ENCODE assay signal across 11 cellular contexts in genomic region chr13:76383671-76384461, GRCh38.
A peak's percentile ranks its signal among the peaks of the same experiment; 100 is the strongest.
DNase-seq lines count a peak whose midpoint lies in the region; ATAC-seq, FAIRE-seq and TF ChIP-seq lines count a peak whose summit lies in the region.
"Had no signal": no experiment of that assay in that cellular context is flagged by ENCODE, and none has a peak within 500 bp of the region (broad histone marks: within the 10 kb centered on the region; RNA-seq: fewer than 3 reads in every experiment).

No MANE protein-coding gene starts in this region.

- intact Hi-C loops in Right ventricle myocardium superior (cut with DNase I): no loop called here

- H3K27me3 ChIP-seq in right atrium auricular region (no peaks in the 10 kb centered on the region), kidney epithelial cell (ENCODE audit: control insufficient read depth, insufficient read depth, low read length) (no peaks in the 10 kb centered on the region)

- no peak for TF ChIP-seq CTCF in right atrium auricular region (IDR thresholded peaks at IDR 0.05)
- no peak for TF ChIP-seq CTCF in kidney epithelial cell (IDR thresholded peaks at IDR 0.05; ENCODE audit: insufficient read depth, low read length, poor library complexity, severe bottlenecking)

- no peaks in the 10 kb centered on the region for H3K9me3 ChIP-seq in right atrium auricular region

- H3K36me3 ChIP-seq in right atrium auricular region: no peaks in the 10 kb centered on the region
- no peaks in the 10 kb centered on the region for H3K36me3 ChIP-seq in kidney epithelial cell (ENCODE audit: control insufficient read depth, insufficient read depth, low read length)

- H3K4me3 ChIP-seq in right atrium auricular region (no peak overlapping the region), kidney epithelial cell (ENCODE audit: low read depth, low read length) (no peak overlapping the region)

- peak; percentile 41 for ATAC-seq in Right ventricle myocardium superior (ENCODE audit: poor library complexity)
- no peak for ATAC-seq in HG02981 (IDR thresholded peaks at IDR 0.05; ENCODE audit: unreplicated experiment)
- ATAC-seq in GM19328 (IDR thresholded peaks at IDR 0.05; ENCODE audit: unreplicated experiment): no peak
- ATAC-seq: activated CD4-positive, CD25-positive, alpha-beta regulatory T cell treated with anti-CD3 and anti-CD28 coated beads, Interleukin-2, amount 50 U/mL, for 24 hours; natural killer cell had no signal

- H3K27ac ChIP-seq in right atrium auricular region: peak overlapping the region in 1 of 2 donors; percentile 27

- no peaks in the 10 kb centered on the region for H3K4me1 ChIP-seq in right atrium auricular region

- FAIRE-seq in urothelium cell line (lab: Jason Lieb, UNC): no peak
- FAIRE-seq: colon had no signal

- DNase-seq in Right ventricle myocardium superior: no peak
- DNase-seq in right atrium auricular region (ENCODE audit: low spot score): no peak
- peak; percentile 58 for DNase-seq in amniotic stem cell (lab: John Stamatoyannopoulos, UW)
- DNase-seq in kidney epithelial cell (ENCODE audit: low read depth): peak; percentile 72
- DNase-seq in urothelium cell line (ENCODE audit: low spot score): peak; percentile 56
- DNase-seq in activated naive CD4-positive, alpha-beta T cell (lab: John Stamatoyannopoulos, UW): no peak
- DNase-seq: natural killer cell had no signal

Comparison
In these comparisons a context has a peak if more than half of its experiments do, and no peak if none do; other contexts are left out.
1. DNase-seq: peak in amniotic stem cell (single experiment), kidney epithelial cell (single experiment) and urothelium cell line (single experiment); none in Right ventricle myocardium superior (single experiment), right atrium auricular region (single experiment) and activated naive CD4-positive, alpha-beta T cell (0 of 4).